In the genomic region with DNA sequence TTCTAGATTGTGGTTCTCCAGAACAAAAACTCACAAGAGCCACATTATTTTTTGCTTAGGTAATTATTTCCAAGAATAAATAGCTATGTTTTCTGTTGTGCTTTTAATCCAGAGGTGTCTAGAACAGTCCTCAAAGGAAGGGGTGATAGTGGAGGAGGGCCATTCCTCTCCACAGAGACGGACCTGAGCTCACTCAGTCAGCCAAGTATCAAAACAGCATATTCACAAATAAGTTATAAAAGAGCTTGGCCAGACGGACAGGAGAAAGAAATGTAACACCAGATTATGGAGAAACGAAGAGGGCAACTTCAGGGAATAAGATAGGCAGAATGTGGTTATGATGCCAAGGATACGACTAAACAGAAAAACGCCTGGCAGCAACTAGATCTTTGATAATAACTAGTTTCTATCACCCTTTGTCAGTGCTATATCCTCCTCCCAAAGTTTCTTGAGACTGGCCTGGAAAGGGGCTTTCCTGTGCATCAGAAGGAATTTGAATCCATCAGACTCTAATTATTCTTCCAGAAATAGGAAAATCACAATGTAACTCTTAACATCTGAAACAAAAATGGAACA, we compare ENCODE assay signal across 1 cellular context.
TF ChIP-seq lines count a peak whose summit lies in the region.

No MANE protein-coding gene starts in this region.

TF ChIP-seq in K562, 482 proteins besides CTCF, POLR2A, EP300 and RAD21:
- TF ChIP-seq, protein P1, sequence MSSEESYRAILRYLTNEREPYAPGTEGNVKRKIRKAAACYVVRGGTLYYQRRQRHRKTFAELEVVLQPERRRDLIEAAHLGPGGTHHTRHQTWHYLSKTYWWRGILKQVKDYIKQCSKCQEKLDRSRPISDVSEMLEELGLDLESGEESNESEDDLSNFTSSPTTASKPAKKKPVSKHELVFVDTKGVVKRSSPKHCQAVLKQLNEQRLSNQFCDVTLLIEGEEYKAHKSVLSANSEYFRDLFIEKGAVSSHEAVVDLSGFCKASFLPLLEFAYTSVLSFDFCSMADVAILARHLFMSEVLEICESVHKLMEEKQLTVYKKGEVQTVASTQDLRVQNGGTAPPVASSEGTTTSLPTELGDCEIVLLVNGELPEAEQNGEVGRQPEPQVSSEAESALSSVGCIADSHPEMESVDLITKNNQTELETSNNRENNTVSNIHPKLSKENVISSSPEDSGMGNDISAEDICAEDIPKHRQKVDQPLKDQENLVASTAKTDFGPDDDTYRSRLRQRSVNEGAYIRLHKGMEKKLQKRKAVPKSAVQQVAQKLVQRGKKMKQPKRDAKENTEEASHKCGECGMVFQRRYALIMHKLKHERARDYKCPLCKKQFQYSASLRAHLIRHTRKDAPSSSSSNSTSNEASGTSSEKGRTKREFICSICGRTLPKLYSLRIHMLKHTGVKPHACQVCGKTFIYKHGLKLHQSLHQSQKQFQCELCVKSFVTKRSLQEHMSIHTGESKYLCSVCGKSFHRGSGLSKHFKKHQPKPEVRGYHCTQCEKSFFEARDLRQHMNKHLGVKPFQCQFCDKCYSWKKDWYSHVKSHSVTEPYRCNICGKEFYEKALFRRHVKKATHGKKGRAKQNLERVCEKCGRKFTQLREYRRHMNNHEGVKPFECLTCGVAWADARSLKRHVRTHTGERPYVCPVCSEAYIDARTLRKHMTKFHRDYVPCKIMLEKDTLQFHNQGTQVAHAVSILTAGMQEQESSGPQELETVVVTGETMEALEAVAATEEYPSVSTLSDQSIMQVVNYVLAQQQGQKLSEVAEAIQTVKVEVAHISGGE (CRISPR knock-in tag; IDR thresholded peaks at IDR 0.05): no peak
- no peak for TF ChIP-seq YBX1 (IDR thresholded peaks at IDR 0.05)
